In the genomic region with DNA sequence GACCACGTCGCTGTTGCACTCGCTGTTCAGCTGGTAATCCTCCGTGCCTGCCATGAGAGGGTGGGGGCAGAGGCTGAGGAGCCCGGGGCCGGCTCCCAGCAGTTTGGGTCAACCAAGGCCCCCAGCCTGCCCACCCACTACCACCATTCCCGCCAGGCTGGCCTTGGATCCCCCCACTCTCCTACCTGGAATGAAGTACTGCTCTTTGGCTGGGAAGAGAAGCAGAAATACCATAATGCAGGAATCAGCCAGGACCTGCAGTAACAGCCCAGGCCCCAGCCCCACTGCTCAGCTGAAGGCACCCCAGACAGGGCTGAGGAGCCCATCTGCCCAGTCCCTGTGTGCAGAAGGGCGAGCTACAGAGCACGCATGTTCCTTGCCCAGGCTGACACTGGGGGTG, we compare ENCODE assay signal across 1 cellular context.
TF ChIP-seq lines count a peak whose summit lies in the region.

No MANE protein-coding gene starts in this region.

TF ChIP-seq in GM23338, 12 proteins besides CTCF, POLR2A, EP300 and RAD21 (continued from another document):
- TF ChIP-seq, protein P1, sequence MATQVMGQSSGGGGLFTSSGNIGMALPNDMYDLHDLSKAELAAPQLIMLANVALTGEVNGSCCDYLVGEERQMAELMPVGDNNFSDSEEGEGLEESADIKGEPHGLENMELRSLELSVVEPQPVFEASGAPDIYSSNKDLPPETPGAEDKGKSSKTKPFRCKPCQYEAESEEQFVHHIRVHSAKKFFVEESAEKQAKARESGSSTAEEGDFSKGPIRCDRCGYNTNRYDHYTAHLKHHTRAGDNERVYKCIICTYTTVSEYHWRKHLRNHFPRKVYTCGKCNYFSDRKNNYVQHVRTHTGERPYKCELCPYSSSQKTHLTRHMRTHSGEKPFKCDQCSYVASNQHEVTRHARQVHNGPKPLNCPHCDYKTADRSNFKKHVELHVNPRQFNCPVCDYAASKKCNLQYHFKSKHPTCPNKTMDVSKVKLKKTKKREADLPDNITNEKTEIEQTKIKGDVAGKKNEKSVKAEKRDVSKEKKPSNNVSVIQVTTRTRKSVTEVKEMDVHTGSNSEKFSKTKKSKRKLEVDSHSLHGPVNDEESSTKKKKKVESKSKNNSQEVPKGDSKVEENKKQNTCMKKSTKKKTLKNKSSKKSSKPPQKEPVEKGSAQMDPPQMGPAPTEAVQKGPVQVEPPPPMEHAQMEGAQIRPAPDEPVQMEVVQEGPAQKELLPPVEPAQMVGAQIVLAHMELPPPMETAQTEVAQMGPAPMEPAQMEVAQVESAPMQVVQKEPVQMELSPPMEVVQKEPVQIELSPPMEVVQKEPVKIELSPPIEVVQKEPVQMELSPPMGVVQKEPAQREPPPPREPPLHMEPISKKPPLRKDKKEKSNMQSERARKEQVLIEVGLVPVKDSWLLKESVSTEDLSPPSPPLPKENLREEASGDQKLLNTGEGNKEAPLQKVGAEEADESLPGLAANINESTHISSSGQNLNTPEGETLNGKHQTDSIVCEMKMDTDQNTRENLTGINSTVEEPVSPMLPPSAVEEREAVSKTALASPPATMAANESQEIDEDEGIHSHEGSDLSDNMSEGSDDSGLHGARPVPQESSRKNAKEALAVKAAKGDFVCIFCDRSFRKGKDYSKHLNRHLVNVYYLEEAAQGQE (IDR thresholded peaks at IDR 0.05; ENCODE audit: unreplicated experiment) = no peak
- TF ChIP-seq EZH2phosphoT487 (IDR thresholded peaks at IDR 0.05; ENCODE audit: unreplicated experiment) = no peak
- TF ChIP-seq CREB1 (CRISPR knock-in tag; IDR thresholded peaks at IDR 0.05; ENCODE audit: low read depth) = no peak
- TF ChIP-seq STAT1 (IDR thresholded peaks at IDR 0.05; ENCODE audit: unreplicated experiment) = no peak
- TF ChIP-seq JUNB (IDR thresholded peaks at IDR 0.05; ENCODE audit: unreplicated experiment) = no peak
- TF ChIP-seq EZH2 (IDR thresholded peaks at IDR 0.05; ENCODE audit: low read depth, unreplicated experiment) = no peak
